ENCODE assay signal across 23 cellular contexts in genomic region chr20:35298264-35298663, GRCh38. TPM values are rescaled to one million over a fixed set of nuclear protein-coding genes. Genes with fewer than 3 reads are reported as not detected.
DNase-seq lines count a peak whose midpoint lies in the region; ATAC-seq, FAIRE-seq and TF ChIP-seq lines count a peak whose summit lies in the region.
"Had no signal": no experiment of that assay in that cellular context is flagged by ENCODE, and none has a peak within 500 bp of the region (broad histone marks: within the 10 kb centered on the region; RNA-seq: fewer than 3 reads in every experiment).

No MANE protein-coding gene starts in this region.

- H3K9ac ChIP-seq in keratinocyte (ENCODE audit: control insufficient read depth, extremely low read depth, insufficient read depth, low read length): no peak overlapping the region

- DNase-seq in keratinocyte (ENCODE audit: low read depth, low spot score) (no peak), osteoblast (ENCODE audit: insufficient read length, low spot score, missing footprints) (peak; percentile 60), upper lobe of right lung (peak; percentile 58), RPMI8226 (no peak)
- no peak for DNase-seq in stimulated activated CD4-positive, alpha-beta T cell treated with anti-CD3 and anti-CD28 coated beads, Interleukin-4, amount 100 ng/mL, for 24 hours
- DNase-seq in effector memory CD4-positive, alpha-beta T cell: no peak
- DNase-seq: ACHN; BE2C; C1 segment of cervical spinal cord; CD4-positive, CD25-positive, alpha-beta regulatory T cell; CD8-positive, alpha-beta memory T cell; COR-L47; DMS 273 treated with DMSO at 0.1 percent for 48 hours; DMS53; DND-41; EL had no signal

- TF ChIP-seq CTCF in HEK293 (tag by site-specific recombination; IDR thresholded peaks at IDR 0.05) (no peak), keratinocyte (optimal IDR thresholded peaks at IDR 0.05 in 1 of 3, IDR thresholded peaks at IDR 0.05 in 1 of 3, conservative IDR thresholded peaks at IDR 0.05 in 1 of 3; ENCODE audit: extremely low read depth in 1 of 3, insufficient read depth in 2 of 3, low read length in 3 of 3) (no peak), osteoblast (IDR thresholded peaks at IDR 0.05; ENCODE audit: extremely low read depth, low read depth, low read length) (no peak), upper lobe of right lung (IDR thresholded peaks at IDR 0.05) (no peak)

- peak; percentile 41 for FAIRE-seq in keratinocyte (lab: Jason Lieb, UNC)
- FAIRE-seq: A204.1, GM12878 had no signal

- H3K79me2 ChIP-seq in keratinocyte (ENCODE audit: control insufficient read depth, insufficient read depth, low read length): no peaks in the 10 kb centered on the region
- no peaks in the 10 kb centered on the region for H3K79me2 ChIP-seq in osteoblast (ENCODE audit: insufficient read depth, low read length)

- H3K27me3 ChIP-seq in keratinocyte (ENCODE audit: control insufficient read depth, extremely low read depth, insufficient read depth, low read length) (no peaks in the 10 kb centered on the region), osteoblast (ENCODE audit: insufficient read depth, low read length) (peaks cover 3% of the 10 kb centered on the region), upper lobe of right lung (peaks cover 13% of the 10 kb centered on the region)
- no peaks in the 10 kb centered on the region for H3K27me3 ChIP-seq in effector memory CD4-positive, alpha-beta T cell (replicated peaks; ENCODE audit: control insufficient read depth, insufficient read depth, low read length, poor library complexity, severe bottlenecking)
- H3K27me3 ChIP-seq: BE2C had no signal

- dilution Hi-C loops in keratinocyte (cut with MboI; ENCODE audit: extremely low pct_ligation_motif_present, low sequenced_read_pairs): no loop called here

- no peak overlapping the region for H3K27ac ChIP-seq in HEK293 (ENCODE audit: extremely low read depth, low read depth, low read length)
- no peak overlapping the region for H3K27ac ChIP-seq in keratinocyte (ENCODE audit: control insufficient read depth, insufficient read depth, low read length)
- no peak overlapping the region for H3K27ac ChIP-seq in osteoblast (ENCODE audit: low read depth, low read length)
- no peak overlapping the region for H3K27ac ChIP-seq in upper lobe of right lung
- H3K27ac ChIP-seq in effector memory CD4-positive, alpha-beta T cell (ENCODE audit: insufficient read depth, low read length, poor library complexity, severe bottlenecking): no peak overlapping the region

- H3K4me2 ChIP-seq in keratinocyte (ENCODE audit: control insufficient read depth, extremely low read depth, insufficient read depth, low read depth, low read length) (no peak overlapping the region), osteoblast (ENCODE audit: insufficient read depth, low read length) (no peak overlapping the region)

- no peaks in the 10 kb centered on the region for H3K9me1 ChIP-seq in keratinocyte (ENCODE audit: control insufficient read depth, extremely low read depth, insufficient read depth, low read length)

- CTCF ChIA-PET in HEK293 (lab: Yijun Ruan, JAX): interaction anchor here (1.0 to 13.7 kb wide), 2 partner anchors 33 to 141 kb away, joined by 3 to 236 read pairs; no protein-coding TSS in a partner anchor

- H3K4me3 ChIP-seq in HEK293 (ENCODE audit: low read depth, low read length): no peak overlapping the region
- H3K4me3 ChIP-seq in keratinocyte (ENCODE audit: control insufficient read depth in 2 of 3, extremely low read depth in 1 of 3, insufficient read depth in 2 of 3, low read depth in 1 of 3, low read length in 3 of 3): no peak overlapping the region
- H3K4me3 ChIP-seq in osteoblast (ENCODE audit: insufficient read depth, low read length): no peak overlapping the region
- H3K4me3 ChIP-seq in upper lobe of right lung: no peak overlapping the region
- H3K4me3 ChIP-seq in effector memory CD4-positive, alpha-beta T cell (ENCODE audit: insufficient read depth, low read depth, low read length, poor library complexity, severe bottlenecking): no peak overlapping the region
- H3K4me3 ChIP-seq: GM12878, HAP-1 had no signal

- no peaks in the 10 kb centered on the region for H4K20me1 ChIP-seq in keratinocyte (ENCODE audit: control insufficient read depth, extremely low read depth, insufficient read depth, low read length)
- no peaks in the 10 kb centered on the region for H4K20me1 ChIP-seq in osteoblast (ENCODE audit: insufficient read depth, low read length)

- intact Hi-C loops in upper lobe of right lung (cut with DNase I): no loop called here

- POLR2A ChIA-PET in HEK293 (lab: Yijun Ruan, JAX): no interaction called here

- ATAC-seq in upper lobe of right lung: no peak
- ATAC-seq: GM12878 had no signal

- H3K4me1 ChIP-seq in HEK293 (ENCODE audit: control insufficient read depth, insufficient read depth, low read length) (no peaks in the 10 kb centered on the region), keratinocyte (ENCODE audit: control insufficient read depth, extremely low read depth, insufficient read depth, low read length) (peaks cover 18% of the 10 kb centered on the region), osteoblast (ENCODE audit: insufficient read depth, low read length) (peaks cover 28% of the 10 kb centered on the region), upper lobe of right lung (no peaks in the 10 kb centered on the region)
- no peaks in the 10 kb centered on the region for H3K4me1 ChIP-seq in effector memory CD4-positive, alpha-beta T cell (ENCODE audit: control insufficient read depth, insufficient read depth, low read length, poor library complexity, severe bottlenecking)
- H3K4me1 ChIP-seq: HAP-1 had no signal

- H3K9me3 ChIP-seq in HEK293 (ENCODE audit: control insufficient read depth, insufficient read depth, low read depth, low read length) (no peaks in the 10 kb centered on the region), keratinocyte (ENCODE audit: control insufficient read depth, low read depth, low read length) (no peaks in the 10 kb centered on the region), osteoblast (ENCODE audit: low read depth, low read length) (no peaks in the 10 kb centered on the region), upper lobe of right lung (no peaks in the 10 kb centered on the region)
- H3K9me3 ChIP-seq in effector memory CD4-positive, alpha-beta T cell (ENCODE audit: control insufficient read depth, low read length): no peaks in the 10 kb centered on the region
- H3K9me3 ChIP-seq: BE2C, HAP-1 had no signal

- peaks cover 0 to 5% of the 10 kb centered on the region in 2 experiments; a peak in 1 of 3 replicates for H3K36me3 ChIP-seq in HEK293 (ENCODE audit: control insufficient read depth in 2 of 2, insufficient read depth in 1 of 2, low read length in 2 of 2)
- peaks cover 0 to 1% of the 10 kb centered on the region in 2 experiments for H3K36me3 ChIP-seq in keratinocyte (ENCODE audit: control insufficient read depth in 2 of 2, extremely low read depth in 1 of 2, insufficient read depth in 2 of 2, low read length in 2 of 2)
- H3K36me3 ChIP-seq in osteoblast (ENCODE audit: insufficient read depth, low read length): no peaks in the 10 kb centered on the region
- no peaks in the 10 kb centered on the region for H3K36me3 ChIP-seq in upper lobe of right lung
- H3K36me3 ChIP-seq in effector memory CD4-positive, alpha-beta T cell (ENCODE audit: control insufficient read depth, insufficient read depth, low read length): no peaks in the 10 kb centered on the region
- H3K36me3 ChIP-seq: HAP-1 had no signal

- H2AFZ ChIP-seq in keratinocyte (ENCODE audit: control insufficient read depth, low read length) (no peak overlapping the region), osteoblast (ENCODE audit: low read length) (no peak overlapping the region)

TF ChIP-seq in HEK293, 187 proteins besides CTCF, POLR2A, EP300 and RAD21:
- TF ChIP-seq ZNF335 (tag by site-specific recombination; conservative IDR thresholded peaks at IDR 0.05): no peak
- TF ChIP-seq ZFHX2 (tag by site-specific recombination; conservative IDR thresholded peaks at IDR 0.05): peak; percentile 82
- no peak for TF ChIP-seq BCL11A (tag by site-specific recombination; IDR thresholded peaks at IDR 0.05; ENCODE audit: low read depth)
- TF ChIP-seq EGR2 (tag by site-specific recombination; IDR thresholded peaks at IDR 0.05; ENCODE audit: low read depth): peak; percentile 81

RNA-seq across cellular contexts. Expression of gene FAM83C, which starts 6.0 kb away (rescaled TPM):
- 12.4 to 23.0 TPM (median 12.6 TPM) in 3 replicates for polyA plus RNA-seq in keratinocyte
- 13.8 TPM for polyA plus RNA-seq in keratinocyte (2011; ENCODE audit: low read depth)
- polyA plus RNA-seq in keratinocyte (2011; cell fraction: cytosol; rRNA removed): 16.3 and 27.7 TPM in 2 replicates
- 27.1 and 29.7 TPM in 2 replicates for polyA plus RNA-seq in keratinocyte (2011; cell fraction: nucleus; rRNA removed)
- polyA plus RNA-seq in keratinocyte (2012; ENCODE audit: low replicate concordance): 18.4 and 33.5 TPM in 2 replicates
- polyA minus RNA-seq in keratinocyte: 12.4 to 19.8 TPM (median 19.5 TPM) in 3 replicates
- polyA minus RNA-seq in keratinocyte (2011; cell fraction: cytosol; rRNA and poly(A)+ RNA removed): 31.1 TPM
- 17.6 and 20.9 TPM in 2 replicates for polyA minus RNA-seq in keratinocyte (2011; cell fraction: nucleus; rRNA and poly(A)+ RNA removed)
- not detected in 2 replicates for total RNA-seq in osteoblast
- not detected for total RNA-seq in upper lobe of right lung
- total RNA-seq: CD4-positive, CD25-positive, alpha-beta regulatory T cell; CD8-positive, alpha-beta memory T cell; G401; GM12878; H4 had no signal
- polyA plus RNA-seq: CD4-positive, CD25-positive, alpha-beta regulatory T cell; CD8-positive, alpha-beta memory T cell; GM12878; IgD-negative memory B cell had no signal

RNA-seq across cellular contexts. Expression of gene EIF6, which starts 13.7 kb away (rescaled TPM):
- 206 to 285 TPM (median 283 TPM) in 3 replicates for polyA plus RNA-seq in keratinocyte
- polyA plus RNA-seq in keratinocyte (2011; ENCODE audit: low read depth): 56.4 TPM
- 195 and 208 TPM in 2 replicates for polyA plus RNA-seq in keratinocyte (2011; cell fraction: cytosol; rRNA removed)
- 221 and 270 TPM in 2 replicates for polyA plus RNA-seq in keratinocyte (2011; cell fraction: nucleus; rRNA removed)
- 232 and 273 TPM in 2 replicates for polyA plus RNA-seq in keratinocyte (2012; ENCODE audit: low replicate concordance)
- polyA minus RNA-seq in keratinocyte: 189 to 430 TPM (median 235 TPM) in 3 replicates
- polyA minus RNA-seq in keratinocyte (2011; cell fraction: cytosol; rRNA and poly(A)+ RNA removed): 195 TPM
- polyA minus RNA-seq in keratinocyte (2011; cell fraction: nucleus; rRNA and poly(A)+ RNA removed): 48.1 and 50.7 TPM in 2 replicates
- total RNA-seq in osteoblast (109 and 121 TPM in 2 replicates), upper lobe of right lung (78.8 TPM)

RNA-seq across cellular contexts. Expression of gene MMP24OS, which starts 20.3 kb away (rescaled TPM):
- polyA plus RNA-seq in keratinocyte: 19.5 to 31.9 TPM (median 24.7 TPM) in 3 replicates
- polyA plus RNA-seq in keratinocyte (2011; ENCODE audit: low read depth): 19.8 TPM
- polyA plus RNA-seq in keratinocyte (2011; cell fraction: cytosol; rRNA removed): 24.9 and 48.3 TPM in 2 replicates
- 19.7 and 29.9 TPM in 2 replicates for polyA plus RNA-seq in keratinocyte (2011; cell fraction: nucleus; rRNA removed)
- 38.8 and 70.6 TPM in 2 replicates for polyA plus RNA-seq in keratinocyte (2012; ENCODE audit: low replicate concordance)
- 14.7 to 45.1 TPM (median 22.5 TPM) in 3 replicates for polyA minus RNA-seq in keratinocyte
- polyA minus RNA-seq in keratinocyte (2011; cell fraction: cytosol; rRNA and poly(A)+ RNA removed): 108 TPM
- polyA minus RNA-seq in keratinocyte (2011; cell fraction: nucleus; rRNA and poly(A)+ RNA removed): 11.2 and 14.0 TPM in 2 replicates
- total RNA-seq in osteoblast (22.1 and 30.9 TPM in 2 replicates), upper lobe of right lung (85.2 TPM)

Comparison
In these comparisons a context has a peak if more than half of its experiments do, and no peak if none do; other contexts are left out.
1. DNase-seq: peak in osteoblast (single experiment) and upper lobe of right lung (single experiment); none in keratinocyte (single experiment), stimulated activated CD4-positive, alpha-beta T cell treated with anti-CD3 and anti-CD28 coated beads, Interleukin-4, amount 100 ng/mL, for 24 hours (single experiment), RPMI8226 (single experiment) and effector memory CD4-positive, alpha-beta T cell (0 of 3).